In genomic region chr6:27812805-27813626, GRCh38 we compare ENCODE assay signal across 14 cellular contexts.
DNase-seq lines count a peak whose midpoint lies in the region; ATAC-seq and TF ChIP-seq lines count a peak whose summit lies in the region.
"Had no signal": no experiment of that assay in that cellular context is flagged by ENCODE, and none has a peak within 500 bp of the region (broad histone marks: within the 10 kb centered on the region; RNA-seq: fewer than 3 reads in every experiment).

No MANE protein-coding gene starts in this region.

- peak overlapping the region; percentile 71 for H3K27ac ChIP-seq in C4-2B
- peak overlapping the region; percentile 97 for H3K27ac ChIP-seq in GM23338 (ENCODE audit: low read depth)
- H3K27ac ChIP-seq in RWPE1 = peak overlapping the region; percentile 82
- peak overlapping the region; percentile 50 for H3K27ac ChIP-seq in epithelial cell of prostate

- POLR2A ChIA-PET in RWPE1 (lab: Yijun Ruan, JAX; ENCODE audit: low non-redundant PET) = interaction anchor here (0.6 kb wide), 1 partner anchor 80 kb away, joined by 3 read pairs; no protein-coding TSS in a partner anchor

- peak overlapping the region; percentile 71 for H3K4me2 ChIP-seq in GM23338

- peak overlapping the region; percentile 81 for H3K4me3 Mint-ChIP-seq in GM23338

- ATAC-seq in GM23338 (no peak), GM19351 (IDR thresholded peaks at IDR 0.05; ENCODE audit: unreplicated experiment) (no peak), GM18868 (IDR thresholded peaks at IDR 0.05; ENCODE audit: unreplicated experiment) (no peak), HG02840 (IDR thresholded peaks at IDR 0.05; ENCODE audit: low FRiP score, unreplicated experiment) (no peak)
- ATAC-seq: Right ventricle myocardium inferior had no signal

- peak overlapping the region; percentile 57 for H3K4me3 ChIP-seq in GM23338
- H3K4me3 ChIP-seq: mucosa of descending colon had no signal

- peaks cover 5% of the 10 kb centered on the region; the same call in 1 of the 2 replicates for H3F3A ChIP-seq in GM23338 (replicated peaks; ENCODE audit: low read depth)

- peaks cover 6% of the 10 kb centered on the region; the same call in 2 of the 3 replicates for H3K36me3 Mint-ChIP-seq in GM23338 (ENCODE audit: low read depth)

- H3K4me1 ChIP-seq in GM23338 (ENCODE audit: insufficient read depth) = no peaks in the 10 kb centered on the region; the same call in 1 of the 2 replicates

- peak overlapping the region; percentile 99 for H3K27ac Mint-ChIP-seq in GM23338

- peak; percentile 16 for DNase-seq in GM23338 (ENCODE audit: low spot score)
- no peak for DNase-seq in RWPE1 (ENCODE audit: low spot score)
- no peak for DNase-seq in epithelial cell of prostate (ENCODE audit: low read depth, low spot score)
- no peak for DNase-seq in Kasumi-1 (lab: John Stamatoyannopoulos, UW)
- DNase-seq: GDM1, head of caudate nucleus, NCI-H1105, substantia nigra had no signal

- CTCF ChIA-PET in RWPE1 (lab: Yijun Ruan, JAX) = no interaction called here

- peaks cover 8% of the 10 kb centered on the region; the same call in 1 of the 2 replicates for H3K79me2 ChIP-seq in GM23338 (replicated peaks; ENCODE audit: insufficient read depth)

- H4K20me1 ChIP-seq in GM23338 (replicated peaks; ENCODE audit: insufficient read depth) = no peaks in the 10 kb centered on the region

- peaks cover 4% of the 10 kb centered on the region; the same call in 1 of the 3 replicates for H3K9me3 Mint-ChIP-seq in GM23338

- no peaks in the 10 kb centered on the region for H3K36me3 ChIP-seq in GM23338 (ENCODE audit: insufficient read depth)

- no peak overlapping the region for H2AFZ ChIP-seq in GM23338

- H3K9me2 ChIP-seq in GM23338 (ENCODE audit: insufficient read depth) = no peaks in the 10 kb centered on the region

- no peak for TF ChIP-seq CTCF in C4-2B (conservative IDR thresholded peaks at IDR 0.05)
- TF ChIP-seq CTCF in GM23338 (conservative IDR thresholded peaks at IDR 0.05; ENCODE audit: low read depth in 2 of 2) = no peak
- no peak for TF ChIP-seq CTCF in RWPE1 (conservative IDR thresholded peaks at IDR 0.05; ENCODE audit: low read depth)

- peaks cover 67% of the 10 kb centered on the region for H3K27me3 Mint-ChIP-seq in GM23338 (ENCODE audit: insufficient read depth, low read depth, poor library complexity)

- peaks cover 35% of the 10 kb centered on the region for H3K4me1 Mint-ChIP-seq in GM23338

- H3K27me3 ChIP-seq in GM23338 (ENCODE audit: insufficient read depth) = no peaks in the 10 kb centered on the region

TF ChIP-seq in GM23338, 12 proteins besides CTCF, POLR2A, EP300 and RAD21 (continues in another document):
- TF ChIP-seq ZNF331 (CRISPR knock-in tag; IDR thresholded peaks at IDR 0.05; ENCODE audit: low read depth) (no peak), STAT1 (IDR thresholded peaks at IDR 0.05; ENCODE audit: unreplicated experiment) (no peak), EZH2 (IDR thresholded peaks at IDR 0.05; ENCODE audit: low read depth, unreplicated experiment) (no peak), ZNF462 (CRISPR knock-in tag; IDR thresholded peaks at IDR 0.05) (no peak), EZH2phosphoT487 (IDR thresholded peaks at IDR 0.05; ENCODE audit: unreplicated experiment) (no peak), POLR2AphosphoS5 (IDR thresholded peaks at IDR 0.05; ENCODE audit: low read depth) (no peak), NANOG (IDR thresholded peaks at IDR 0.05; ENCODE audit: borderline replicate concordance) (no peak), REST (IDR thresholded peaks at IDR 0.05; ENCODE audit: unreplicated experiment) (no peak), JUNB (IDR thresholded peaks at IDR 0.05; ENCODE audit: unreplicated experiment) (no peak), CREB1 (CRISPR knock-in tag; IDR thresholded peaks at IDR 0.05; ENCODE audit: low read depth) (no peak), ZNF114 (CRISPR knock-in tag; IDR thresholded peaks at IDR 0.05) (no peak)
